Comparison of ENCODE assay signal across 7 cellular contexts in genomic region chr1:172531412-172531811, GRCh38. TPM values are rescaled to one million over a fixed set of nuclear protein-coding genes. Genes with fewer than 3 reads are reported as not detected.
DNase-seq lines count a peak whose midpoint lies in the region; ATAC-seq and TF ChIP-seq lines count a peak whose summit lies in the region.

No MANE protein-coding gene starts in this region.

- TF ChIP-seq EP300 in stomach (IDR thresholded peaks at IDR 0.05) = no peak

- H3K27me3 ChIP-seq in HUES48 (ENCODE audit: control insufficient read depth, insufficient read depth, low read length) (no peaks in the 10 kb centered on the region), stomach (no peaks in the 10 kb centered on the region)

- H3K4me3 Mint-ChIP-seq in activated T-helper 17 cell treated with anti-CD3 and anti-CD28 coated beads, Interleukin-2, amount 50 U/mL, for 72 hours = peak overlapping the region; percentile 95
- H3K4me3 Mint-ChIP-seq in immature natural killer cell = peak overlapping the region; percentile 94 to 100 (median 98)

- H3K27ac Mint-ChIP-seq in activated T-helper 17 cell treated with anti-CD3 and anti-CD28 coated beads, Interleukin-2, amount 50 U/mL, for 72 hours = peak overlapping the region; percentile 93
- peak overlapping the region; percentile 98 to 100 (median 100) for H3K27ac Mint-ChIP-seq in immature natural killer cell

- 9 to 17% (median 12%) methylated on average over 2 of the region's 2 CpGs for WGBS in stomach, 5 donors

- H3K4me3 ChIP-seq in HUES48 (ENCODE audit: low read depth, low read length) (peak overlapping the region; percentile 77), stomach (peak overlapping the region; percentile 62 to 95 (median 74))

- H3K9ac ChIP-seq in HUES48 (ENCODE audit: low read depth, low read length) = no peak overlapping the region

- peaks cover 9% of the 10 kb centered on the region for H3K27me3 Mint-ChIP-seq in activated T-helper 17 cell treated with anti-CD3 and anti-CD28 coated beads, Interleukin-2, amount 50 U/mL, for 72 hours
- peaks cover 12 to 23% (median 15%) of the 10 kb centered on the region in 3 donors for H3K27me3 Mint-ChIP-seq in immature natural killer cell (ENCODE audit: low read depth in 3 of 3)

- POLR2A ChIA-PET in GM10248 (lab: Yijun Ruan, JAX) = no interaction called here

- peaks cover 24% of the 10 kb centered on the region for H3K4me1 ChIP-seq in HUES48 (ENCODE audit: control insufficient read depth, insufficient read depth, low read length)
- peaks cover 31 to 36% (median 34%) of the 10 kb centered on the region in 4 donors for H3K4me1 ChIP-seq in stomach

- intact Hi-C loops in stomach (cut with DNase I; ENCODE audit: low total_unique reads) = no loop called here

- TF ChIP-seq POLR2A in stomach (IDR thresholded peaks at IDR 0.05) = no peak

- no peaks in the 10 kb centered on the region for H3K9me3 Mint-ChIP-seq in activated T-helper 17 cell treated with anti-CD3 and anti-CD28 coated beads, Interleukin-2, amount 50 U/mL, for 72 hours
- H3K9me3 Mint-ChIP-seq in immature natural killer cell = no peaks in the 10 kb centered on the region

- peaks cover 20% of the 10 kb centered on the region for H3K36me3 Mint-ChIP-seq in activated T-helper 17 cell treated with anti-CD3 and anti-CD28 coated beads, Interleukin-2, amount 50 U/mL, for 72 hours (ENCODE audit: low read depth)
- H3K36me3 Mint-ChIP-seq in immature natural killer cell = no peaks in the 10 kb centered on the region

- H3K9me3 ChIP-seq in HUES48 (ENCODE audit: control insufficient read depth, insufficient read depth, low read length) (no peaks in the 10 kb centered on the region), stomach (no peaks in the 10 kb centered on the region)

- H3K27ac ChIP-seq in HUES48 (ENCODE audit: low read depth, low read length) (no peak overlapping the region), stomach (peak overlapping the region in 4 of 5 donors; percentile 96 to 100 (median 98))

- peaks cover 27% of the 10 kb centered on the region for H3K4me1 Mint-ChIP-seq in activated T-helper 17 cell treated with anti-CD3 and anti-CD28 coated beads, Interleukin-2, amount 50 U/mL, for 72 hours
- H3K4me1 Mint-ChIP-seq in immature natural killer cell = peaks cover 43 to 47% of the 10 kb centered on the region in 2 donors

- TF ChIP-seq CTCF in stomach (IDR thresholded peaks at IDR 0.05) = no peak
- no peak for TF ChIP-seq CTCF in GM10248 (IDR thresholded peaks at IDR 0.05; ENCODE audit: control extremely low read depth, extremely low read depth, low read depth, missing control alignments)

- peak in 1 of 3 donors; percentile 7 for DNase-seq in immature natural killer cell
- no peak for DNase-seq in stomach
- no peak for DNase-seq in GM10248 (ENCODE audit: extremely low spot score)
- DNase-seq in NCI-H446 treated with DMSO at 0.1 percent for 48 hours (lab: John Stamatoyannopoulos, UW) = no peak

- CTCF ChIA-PET in GM10248 (lab: Yijun Ruan, JAX) = no interaction called here

- no peaks in the 10 kb centered on the region for H3K36me3 ChIP-seq in HUES48 (ENCODE audit: control insufficient read depth, insufficient read depth, low read length)
- no peaks in the 10 kb centered on the region for H3K36me3 ChIP-seq in stomach

- no peak for ATAC-seq in activated T-helper 17 cell treated with anti-CD3 and anti-CD28 coated beads, Interleukin-2, amount 50 U/mL, for 72 hours (replicated peaks)
- no peak for ATAC-seq in HG03432 (IDR thresholded peaks at IDR 0.05; ENCODE audit: unreplicated experiment)

RNA-seq across cellular contexts. Expression of gene SUCO, which starts 1.5 kb away (rescaled TPM):
- total RNA-seq in activated T-helper 17 cell treated with anti-CD3 and anti-CD28 coated beads, Interleukin-2, amount 50 U/mL, for 72 hours = 10 to 100 TPM; 21.0 to 34.5 TPM
- 10 to 100 TPM in 1 of 3 donors, 1 to 10 TPM in 2; 7.8 to 14.0 (median 8.2) TPM for polyA plus RNA-seq in immature natural killer cell
- total RNA-seq in stomach = 10 to 100 TPM; 12.5 to 83.7 (median 23.9) TPM
- polyA plus RNA-seq in stomach = 1 to 10 TPM; 4.9 to 8.9 (median 5.0) TPM
